Comparison of ENCODE assay signal across 15 cellular contexts in the genomic region with DNA sequence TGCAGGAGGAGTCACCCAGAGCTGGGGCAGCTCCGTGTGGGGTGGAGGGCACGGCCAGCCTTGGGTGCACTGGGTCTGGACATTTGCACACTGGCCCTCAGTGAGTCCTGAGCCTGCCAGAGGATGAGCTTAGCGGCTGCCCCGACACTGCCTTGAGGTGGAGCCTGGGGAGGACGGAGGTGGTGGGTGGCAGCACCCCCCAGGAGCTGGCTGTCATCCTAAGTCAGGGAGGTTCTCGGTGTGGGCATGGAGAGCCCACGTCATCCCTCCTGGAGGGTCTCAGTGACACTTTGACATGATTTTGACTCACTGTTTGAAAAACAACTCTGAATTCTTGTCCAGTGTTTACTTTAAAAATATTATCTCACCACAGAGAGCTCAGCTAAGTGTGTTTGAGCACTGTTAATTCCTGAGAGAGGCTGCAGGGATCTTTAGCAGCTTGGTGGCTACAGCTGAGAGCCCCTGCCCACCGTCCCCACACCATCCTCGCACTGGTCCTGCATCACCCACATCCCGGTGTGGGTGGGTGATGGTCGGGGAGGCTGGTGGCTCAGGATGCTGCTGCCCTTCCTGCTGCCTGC.
A peak's percentile ranks its signal among the peaks of the same experiment; 100 is the strongest.
DNase-seq lines count a peak whose midpoint lies in the region; ATAC-seq, FAIRE-seq and TF ChIP-seq lines count a peak whose summit lies in the region.
"Had no signal": no experiment of that assay in that cellular context is flagged by ENCODE, and none has a peak within 500 bp of the region (broad histone marks: within the 10 kb centered on the region; RNA-seq: fewer than 3 reads in every experiment).

No MANE protein-coding gene starts in this region.

- ATAC-seq in A549 = peak; percentile 52 to 71; a peak in 4 of 6 replicates
- ATAC-seq in psoas muscle = no peak

- CTCF ChIA-PET in A549 (lab: Yijun Ruan, JAX) (interaction anchor here (0.7 to 1.7 kb wide), 4 partner anchors 9 to 423 kb away, joined by 3 to 6 read pairs (median 3); no protein-coding TSS in a partner anchor), HEK293 (lab: Yijun Ruan, JAX) (no interaction called here)

- H3K27me3 ChIP-seq in mucosa of rectum (ENCODE audit: control insufficient read depth in 2 of 2, insufficient read depth in 2 of 2, low read length in 2 of 2) = no peaks in the 10 kb centered on the region
- no peaks in the 10 kb centered on the region for H3K27me3 ChIP-seq in psoas muscle (ENCODE audit: insufficient read depth in 3 of 3, low read length in 2 of 3)
- H3K27me3 ChIP-seq: BE2C, dorsolateral prefrontal cortex, upper lobe of left lung had no signal

- TF ChIP-seq CTCF in A549 (IDR thresholded peaks at IDR 0.05) (no peak), HEK293 (tag by site-specific recombination; IDR thresholded peaks at IDR 0.05) (no peak), choroid plexus epithelial cell (conservative IDR thresholded peaks at IDR 0.05; ENCODE audit: low read depth, low read length) (no peak), GM20000 (IDR thresholded peaks at IDR 0.05; ENCODE audit: extremely low read depth, missing control alignments) (no peak), psoas muscle (IDR thresholded peaks at IDR 0.05) (no peak)

- TF ChIP-seq RAD21 in A549 (conservative IDR thresholded peaks at IDR 0.05 in 1 of 2, IDR thresholded peaks at IDR 0.05 in 1 of 2) = no peak

- TF ChIP-seq EP300 in A549 (IDR thresholded peaks at IDR 0.05) = peak in 1 of 2 experiments; percentile 51; a peak in 2 of 5 replicates

- H3K27ac ChIP-seq in A549 = peak overlapping the region; percentile 60 to 78; a peak in 5 of 6 replicates
- H3K27ac ChIP-seq in HEK293 (ENCODE audit: extremely low read depth, low read depth, low read length) = no peak overlapping the region
- H3K27ac ChIP-seq in mucosa of rectum (ENCODE audit: low read depth in 2 of 2, low read length in 2 of 2) = peak overlapping the region; percentile 93 to 95
- no peak overlapping the region for H3K27ac ChIP-seq in psoas muscle

- H3K9me3 ChIP-seq in A549 (no peaks in the 10 kb centered on the region), HEK293 (ENCODE audit: control insufficient read depth, insufficient read depth, low read depth, low read length) (no peaks in the 10 kb centered on the region), mucosa of rectum (ENCODE audit: control insufficient read depth in 2 of 2, low read length in 2 of 2) (no peaks in the 10 kb centered on the region), psoas muscle (no peaks in the 10 kb centered on the region)
- H3K9me3 ChIP-seq: BE2C, upper lobe of left lung had no signal

- H3K36me3 ChIP-seq in HEK293 (ENCODE audit: control insufficient read depth in 2 of 2, insufficient read depth in 1 of 2, low read length in 2 of 2) = peaks cover 0 to 40% of the 10 kb centered on the region in 2 experiments; a peak in 1 of 3 replicates
- H3K36me3 ChIP-seq in mucosa of rectum (ENCODE audit: control insufficient read depth in 2 of 2, insufficient read depth in 2 of 2, low read length in 2 of 2) = peaks cover 9 to 12% of the 10 kb centered on the region in 2 donors
- peaks cover 0 to 20% of the 10 kb centered on the region in 2 donors for H3K36me3 ChIP-seq in psoas muscle (ENCODE audit: insufficient read depth in 1 of 2, low read depth in 1 of 2)
- H3K36me3 ChIP-seq: BE2C had no signal

- TF ChIP-seq POLR2A in A549 (IDR thresholded peaks at IDR 0.05; ENCODE audit: low read length) = no peak

- WGBS in A549 (ENCODE audit: missing lambda C conversion rate) = 43% methylated on average over 5 of the region's 11 CpGs
- 85 to 87% (median 85%) methylated on average over 11 of the region's 11 CpGs for WGBS in psoas muscle, 3 donors

- peak overlapping the region; percentile 62 for H3K4me2 ChIP-seq in A549

- peak overlapping the region; percentile 47 to 66 for H3K9ac ChIP-seq in mucosa of rectum (ENCODE audit: low read depth in 1 of 2, low read length in 2 of 2)

- H3K4me3 ChIP-seq in A549 = no peak overlapping the region
- H3K4me3 ChIP-seq in HEK293 (ENCODE audit: low read depth, low read length) = no peak overlapping the region
- no peak overlapping the region for H3K4me3 ChIP-seq in choroid plexus epithelial cell (ENCODE audit: low read depth, low read length)
- H3K4me3 ChIP-seq in mucosa of rectum (ENCODE audit: low read length in 2 of 2) = peak overlapping the region; percentile 25 to 37
- H3K4me3 ChIP-seq in psoas muscle = no peak overlapping the region
- H3K4me3 ChIP-seq: dorsolateral prefrontal cortex, upper lobe of left lung had no signal

- intact Hi-C loops in psoas muscle (cut with DNase I) = no loop called here

- peaks cover 20% of the 10 kb centered on the region for H3K4me1 ChIP-seq in A549
- no peaks in the 10 kb centered on the region; the same call in 1 of the 2 replicates for H3K4me1 ChIP-seq in HEK293 (ENCODE audit: control insufficient read depth, insufficient read depth, low read length)
- H3K4me1 ChIP-seq in mucosa of rectum (ENCODE audit: control insufficient read depth in 2 of 2, insufficient read depth in 2 of 2, low read length in 2 of 2) = peaks cover 20 to 27% of the 10 kb centered on the region in 2 donors
- H3K4me1 ChIP-seq in psoas muscle = no peaks in the 10 kb centered on the region
- H3K4me1 ChIP-seq: BE2C had no signal

- no peak for FAIRE-seq in A549 (lab: Jason Lieb, UNC)
- FAIRE-seq: GM18507 had no signal

- POLR2A ChIA-PET in A549 (lab: Yijun Ruan, JAX) = no interaction called here
- POLR2A ChIA-PET in HEK293 (lab: Yijun Ruan, JAX) = no interaction called here

- DNase-seq in A549 (ENCODE audit: low read depth in 1 of 2, low spot score in 1 of 2) (peak in 1 of 2 experiments; percentile 37), choroid plexus epithelial cell (ENCODE audit: low read depth) (peak; percentile 57), activated gamma-delta T cell treated with Interleukin-2 at 50 U/mL for 16 hours (no peak), GM20000 (ENCODE audit: low spot score) (no peak), psoas muscle (no peak), amygdala (lab: John Stamatoyannopoulos, UW) (no peak)
- DNase-seq: BE2C, NCI-H187 treated with DMSO at 0.1 percent for 48 hours, NCI-H774, SHP77 had no signal

TF ChIP-seq in A549, 52 proteins besides CTCF, POLR2A, EP300 and RAD21:
- TF ChIP-seq GATA3 (IDR thresholded peaks at IDR 0.05; ENCODE audit: borderline replicate concordance) (peak; percentile 44; the same call in 1 of the 2 replicates), FOXS1 (CRISPR knock-in tag; IDR thresholded peaks at IDR 0.05) (no peak)

TF ChIP-seq in HEK293, 187 proteins besides CTCF, POLR2A, EP300 and RAD21:
- TF ChIP-seq ZIC2 (tag by site-specific recombination; IDR thresholded peaks at IDR 0.05) (peak; percentile 57), GLIS1 (tag by site-specific recombination; IDR thresholded peaks at IDR 0.05) (peak; percentile 84), ZFHX2 (tag by site-specific recombination; conservative IDR thresholded peaks at IDR 0.05) (peak; percentile 17; the same call in 1 of the 2 replicates)
- TF ChIP-seq, protein P1, sequence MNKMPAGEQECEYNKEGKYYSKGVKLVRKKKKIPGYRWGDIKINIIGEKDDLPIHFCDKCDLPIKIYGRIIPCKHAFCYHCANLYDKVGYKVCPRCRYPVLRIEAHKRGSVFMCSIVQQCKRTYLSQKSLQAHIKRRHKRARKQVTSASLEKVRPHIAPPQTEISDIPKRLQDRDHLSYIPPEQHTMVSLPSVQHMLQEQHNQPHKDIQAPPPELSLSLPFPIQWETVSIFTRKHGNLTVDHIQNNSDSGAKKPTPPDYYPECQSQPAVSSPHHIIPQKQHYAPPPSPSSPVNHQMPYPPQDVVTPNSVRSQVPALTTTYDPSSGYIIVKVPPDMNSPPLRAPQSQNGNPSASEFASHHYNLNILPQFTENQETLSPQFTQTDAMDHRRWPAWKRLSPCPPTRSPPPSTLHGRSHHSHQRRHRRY (tag by site-specific recombination; IDR thresholded peaks at IDR 0.05) = no peak

Comparison
In these comparisons a context has a peak if more than half of its experiments do, and no peak if none do; other contexts are left out.
1. ATAC-seq: peak in A549 (2 of 2); none in psoas muscle (0 of 4).
2. H3K27ac ChIP-seq: peak in A549 (2 of 2) and mucosa of rectum (2 of 2); none in HEK293 (single experiment) and psoas muscle (single experiment).
3. H3K4me3 ChIP-seq: peak in mucosa of rectum (2 of 2); none in A549 (single experiment), HEK293 (single experiment), choroid plexus epithelial cell (single experiment) and psoas muscle (single experiment).